22 cellular contexts compared by ENCODE assay signal in the genomic region with DNA sequence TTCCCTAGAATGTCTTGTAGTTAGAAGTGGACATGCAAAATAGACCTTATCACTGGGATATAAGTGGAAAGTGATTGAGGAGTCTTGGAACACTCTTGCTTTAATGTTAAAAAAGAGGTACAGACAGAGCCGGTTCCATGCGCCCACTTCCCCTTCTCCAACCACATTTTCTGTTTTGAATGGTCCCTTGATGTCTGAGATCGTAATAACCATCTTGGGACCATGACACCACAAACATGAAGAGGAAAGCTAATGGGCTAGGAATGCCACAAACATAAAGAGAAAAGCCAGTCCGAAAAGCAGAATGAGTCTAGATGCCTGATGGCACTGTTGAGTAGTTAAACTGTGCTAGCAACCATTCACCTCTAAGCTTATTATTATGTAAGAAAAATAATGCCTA. TPM values are rescaled to one million over a fixed set of nuclear protein-coding genes. Genes with fewer than 3 reads are reported as not detected.
DNase-seq lines count a peak whose midpoint lies in the region; ATAC-seq, FAIRE-seq and TF ChIP-seq lines count a peak whose summit lies in the region.
"Had no signal": no experiment of that assay in that cellular context is flagged by ENCODE, and none has a peak within 500 bp of the region (broad histone marks: within the 10 kb centered on the region; RNA-seq: fewer than 3 reads in every experiment).

No MANE protein-coding gene starts in this region.

- DNase-seq in KBM-7 = peak; percentile 66
- peak; percentile 29 for DNase-seq in RPMI7951 (ENCODE audit: low read depth)
- no peak for DNase-seq in GM12878 (ENCODE audit: low read depth, low spot score)
- DNase-seq in SW480 (ENCODE audit: low spot score) = no peak
- DNase-seq in NCI-H345 (lab: John Stamatoyannopoulos, UW) = no peak
- no peak for DNase-seq in pons (ENCODE audit: low spot score)
- DNase-seq: AML-193; Caco-2; CD8-positive, alpha-beta T cell; GOT3; H7; HFFc6 had no signal

- H3K36me3 ChIP-seq in BLaER1 = no peaks in the 10 kb centered on the region
- no peaks in the 10 kb centered on the region for H3K36me3 ChIP-seq in GM12878 (ENCODE audit: control insufficient read depth in 2 of 2, insufficient read depth in 2 of 2, low read length in 1 of 2)

- 17% methylated on average over 4 of the region's 4 CpGs for WGBS in GM12878 (ENCODE audit: insufficient coverage, insufficient replicate concordance, low lambda C conversion rate, missing lambda C conversion rate)

- no TSS peak for BruUV-seq in GM12878 (replicated peaks; lab: Mats Ljungman, UMichigan)

- no peak for TF ChIP-seq CTCF in GM12878 (IDR thresholded peaks at IDR 0.05 in 2 of 3, conservative IDR thresholded peaks at IDR 0.05 in 1 of 3; ENCODE audit: control insufficient read depth in 2 of 3, extremely low read depth in 1 of 3, insufficient read depth in 1 of 3, low read depth in 3 of 3, low read length in 3 of 3)

- in situ Hi-C loops in KBM-7 (cut with MboI; ENCODE audit: low pct_unique_long_range_greater_than_20kb, low sequenced_read_pairs) = no loop called here
- in situ Hi-C loops in GM12878 (cut with MboI) = no loop called here

- no peak for TF ChIP-seq RAD21 in GM12878 (IDR thresholded peaks at IDR 0.05; ENCODE audit: insufficient read depth, low read depth, low read length)

- RAD21 ChIA-PET in GM12878 (lab: Charles Lee; ENCODE audit: unreplicated experiment) = no interaction called here

- H3K9ac ChIP-seq in BLaER1 (no peak overlapping the region), GM12878 (ENCODE audit: control insufficient read depth, insufficient read depth, low read length) (no peak overlapping the region)
- H3K9ac ChIP-seq: KMS-11 had no signal

- H3K4me1 ChIP-seq in BLaER1 (peaks cover 5% of the 10 kb centered on the region; the same call in 1 of the 2 replicates), GM12878 (ENCODE audit: control insufficient read depth, insufficient read depth, low read length) (no peaks in the 10 kb centered on the region)
- H3K4me1 ChIP-seq: A549, Caco-2 had no signal

- POLR2A ChIA-PET in GM12878 (lab: Charles Lee) = no interaction called here

- no peak overlapping the region for H3K27ac ChIP-seq in BLaER1
- no peak overlapping the region for H3K27ac ChIP-seq in GM12878 (ENCODE audit: control insufficient read depth, insufficient read depth)
- H3K27ac ChIP-seq: 22Rv1, A549, KMS-11 had no signal

- TF ChIP-seq EP300 in GM12878 (IDR thresholded peaks at IDR 0.05; ENCODE audit: borderline replicate concordance in 1 of 2, control insufficient read depth in 1 of 2, low read depth in 2 of 2, low read length in 2 of 2) = no peak

- H3K9me3 ChIP-seq in BLaER1 (peaks cover 20% of the 10 kb centered on the region; the same call in 1 of the 2 replicates), GM12878 (replicated peaks; ENCODE audit: control insufficient read depth, insufficient read depth, low read length) (no peaks in the 10 kb centered on the region)

- no peak overlapping the region for H3K4me3 ChIP-seq in BLaER1
- H3K4me3 ChIP-seq in GM12878 = no peak overlapping the region
- H3K4me3 ChIP-seq: A549 had no signal

- TF ChIP-seq POLR2A in GM12878 (IDR thresholded peaks at IDR 0.05; ENCODE audit: low read depth, low read length) = no peak

- FAIRE-seq in GM12878 (lab: Jason Lieb, UNC) = no peak
- FAIRE-seq: A549, D721Med, G401.6, HepG2 had no signal

- no peaks in the 10 kb centered on the region for H3K79me2 ChIP-seq in GM12878 (ENCODE audit: control insufficient read depth, insufficient read depth, low read length)

- intact Hi-C loops in GM12878 (cut with micrococcal nuclease; ENCODE audit: unreplicated experiment) = no loop called here

- no peak for ATAC-seq in GM12878
- ATAC-seq: A549; CD8-positive, alpha-beta T cell; HCT116; HepG2 had no signal

- no peak overlapping the region for H2AFZ ChIP-seq in GM12878 (ENCODE audit: control insufficient read depth, low read depth, low read length)

- H3K27me3 ChIP-seq in BLaER1 = no peaks in the 10 kb centered on the region
- H3K27me3 ChIP-seq in GM12878 (replicated peaks in 1 of 2; ENCODE audit: control insufficient read depth in 2 of 2, insufficient read depth in 2 of 2, low read length in 1 of 2) = no peaks in the 10 kb centered on the region; a peak in 1 of 4 replicates

- CTCF ChIA-PET in GM12878 (lab: Yijun Ruan, JAX) = no interaction called here

- H4K20me1 ChIP-seq in BLaER1 = no peaks in the 10 kb centered on the region
- H4K20me1 ChIP-seq in GM12878 (ENCODE audit: control insufficient read depth, insufficient read depth) = no peaks in the 10 kb centered on the region

- SMC1A ChIA-PET in GM12878 (lab: Charles Lee; ENCODE audit: uncharacterized antibody, unreplicated experiment) = interaction anchor here (0.6 kb wide), 1 partner anchor 391 kb away, joined by 3 read pairs; no protein-coding TSS in a partner anchor

- H3K4me2 ChIP-seq in BLaER1 (peak overlapping the region; percentile 18; the same call in 1 of the 2 replicates), GM12878 (ENCODE audit: control insufficient read depth, insufficient read depth) (no peak overlapping the region)
- H3K4me2 ChIP-seq: A549, KMS-11 had no signal

TF ChIP-seq in GM12878, 131 proteins besides CTCF, POLR2A, EP300 and RAD21:
- TF ChIP-seq, protein P1, sequence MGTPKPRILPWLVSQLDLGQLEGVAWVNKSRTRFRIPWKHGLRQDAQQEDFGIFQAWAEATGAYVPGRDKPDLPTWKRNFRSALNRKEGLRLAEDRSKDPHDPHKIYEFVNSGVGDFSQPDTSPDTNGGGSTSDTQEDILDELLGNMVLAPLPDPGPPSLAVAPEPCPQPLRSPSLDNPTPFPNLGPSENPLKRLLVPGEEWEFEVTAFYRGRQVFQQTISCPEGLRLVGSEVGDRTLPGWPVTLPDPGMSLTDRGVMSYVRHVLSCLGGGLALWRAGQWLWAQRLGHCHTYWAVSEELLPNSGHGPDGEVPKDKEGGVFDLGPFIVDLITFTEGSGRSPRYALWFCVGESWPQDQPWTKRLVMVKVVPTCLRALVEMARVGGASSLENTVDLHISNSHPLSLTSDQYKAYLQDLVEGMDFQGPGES (IDR thresholded peaks at IDR 0.05) = no peak
- TF ChIP-seq SPI1 (IDR thresholded peaks at IDR 0.05; ENCODE audit: borderline replicate concordance, insufficient read depth, low read depth, low read length) = peak; percentile 24; the same call in 1 of the 2 replicates
- no peak for TF ChIP-seq PML (IDR thresholded peaks at IDR 0.05; ENCODE audit: low read length)

RNA-seq across cellular contexts. Expression of gene SPON1, which starts 54.8 kb away (rescaled TPM):
- 0.10 TPM in 1 of 2 replicates, not detected in the other for total RNA-seq in RPMI7951 (2014; rRNA removed; shearing (Covaris generic))
- not detected in 2 replicates for total RNA-seq in GM12878 (2013; cell fraction: nucleolus; rRNA removed)
- total RNA-seq in GM12878 (2014; rRNA removed) (not detected in 2 replicates), GM12878 (2014; rRNA removed; fragmentation: Illumina TruSeq; extraction: Trizol) (not detected in 2 replicates), GM12878 (2021) (0.13 and 0.19 TPM in 2 replicates)
- 0.22 TPM for polyA plus RNA-seq in GM12878 (2011; ENCODE audit: low read depth)
- polyA plus RNA-seq in GM12878 (2011; rRNA removed) (not detected in 2 replicates), GM12878 (2014; fragmentation: Illumina TruSeq; extraction: Trizol) (not detected in 2 replicates), GM12878 (2014; fragmentation: Nextera tagmentation; extraction: Ambion mirVana) (under 1 TPM; 0.16 to 0.18 TPM), GM12878 (2014; rRNA removed) (0.05 TPM in 1 of 2 replicates, not detected in the other), GM12878 (2016; fragmentation: Nextera tagmentation; extraction: Ambion mirVana) (1 to 10 TPM in 1 of 2 experiments, under 1 TPM in 1; 0.47 to 1.1 TPM)
- polyA plus RNA-seq in GM12878 (2011; cell fraction: cytosol; rRNA removed) = not detected in 2 replicates
- polyA plus RNA-seq in GM12878 (2011; cell fraction: nucleus; rRNA removed) = not detected in 2 replicates
- 0.53 TPM in 2 replicates for polyA plus RNA-seq in GM12878 (2012)
- not detected in 2 replicates for polyA minus RNA-seq in GM12878 (2011; rRNA and poly(A)+ RNA removed)
- not detected in 2 replicates for polyA minus RNA-seq in GM12878 (2011; cell fraction: cytosol; rRNA and poly(A)+ RNA removed)
- not detected in 2 replicates for polyA minus RNA-seq in GM12878 (2011; cell fraction: nucleus; rRNA and poly(A)+ RNA removed)
- total RNA-seq: HepG2, HFFc6 had no signal
- polyA plus RNA-seq: A549, BJ, CD14-positive monocyte, HepG2 had no signal

Comparison
In these comparisons a context has a peak if more than half of its experiments do, and no peak if none do; other contexts are left out.
1. DNase-seq: peak in KBM-7 (single experiment) and RPMI7951 (single experiment); none in GM12878 (single experiment), SW480 (single experiment), NCI-H345 (single experiment) and pons (single experiment).